In genomic region chr16:27867122-27868110, GRCh38 we compare ENCODE assay signal across 1 cellular context.
TF ChIP-seq lines count a peak whose summit lies in the region.

No MANE protein-coding gene starts in this region.

TF ChIP-seq in HepG2, 621 proteins besides CTCF, POLR2A, EP300 and RAD21 (continued from another document and continues in another):
- no peak for TF ChIP-seq FOXO1 (CRISPR knock-in tag; IDR thresholded peaks at IDR 0.05)
- no peak for TF ChIP-seq ZNF44 (CRISPR knock-in tag; IDR thresholded peaks at IDR 0.05)
- no peak for TF ChIP-seq ZNF101 (CRISPR knock-in tag; IDR thresholded peaks at IDR 0.05; ENCODE audit: borderline replicate concordance, low read depth)
- peak; percentile 59 for TF ChIP-seq ZNF501 (CRISPR knock-in tag; IDR thresholded peaks at IDR 0.05)
- no peak for TF ChIP-seq ZNF263 (CRISPR knock-in tag; IDR thresholded peaks at IDR 0.05)
- no peak for TF ChIP-seq RARG (CRISPR knock-in tag; IDR thresholded peaks at IDR 0.05; ENCODE audit: low read depth)
- no peak for TF ChIP-seq TMF1 (CRISPR knock-in tag; IDR thresholded peaks at IDR 0.05; ENCODE audit: low read depth)
- no peak for TF ChIP-seq MEF2D (CRISPR knock-in tag; IDR thresholded peaks at IDR 0.05)
- TF ChIP-seq ZNF7 (CRISPR knock-in tag; IDR thresholded peaks at IDR 0.05): no peak
- no peak for TF ChIP-seq MED8 (CRISPR knock-in tag; IDR thresholded peaks at IDR 0.05; ENCODE audit: insufficient replicate concordance)
- TF ChIP-seq EED (CRISPR knock-in tag; IDR thresholded peaks at IDR 0.05): no peak
- no peak for TF ChIP-seq ZSCAN29 (CRISPR knock-in tag; conservative IDR thresholded peaks at IDR 0.05)
- TF ChIP-seq NFE2L2 (IDR thresholded peaks at IDR 0.05; ENCODE audit: low read length): no peak
- no peak for TF ChIP-seq ZFP90 (CRISPR knock-in tag; IDR thresholded peaks at IDR 0.05; ENCODE audit: borderline replicate concordance)
- no peak for TF ChIP-seq MAZ (IDR thresholded peaks at IDR 0.05; ENCODE audit: borderline replicate concordance, low read depth, low read length)
- TF ChIP-seq MAZ (CRISPR knock-in tag; IDR thresholded peaks at IDR 0.05; ENCODE audit: low read depth): no peak
- TF ChIP-seq USF2 (IDR thresholded peaks at IDR 0.05; ENCODE audit: low read depth, low read length): no peak
- TF ChIP-seq USF2 (CRISPR knock-in tag; IDR thresholded peaks at IDR 0.05; ENCODE audit: borderline replicate concordance): no peak
- no peak for TF ChIP-seq ZNF275 (CRISPR knock-in tag; IDR thresholded peaks at IDR 0.05; ENCODE audit: borderline replicate concordance)
- peak; percentile 83 for TF ChIP-seq ZFY (CRISPR knock-in tag; IDR thresholded peaks at IDR 0.05)
- TF ChIP-seq ZNF672 (CRISPR knock-in tag; IDR thresholded peaks at IDR 0.05): no peak
- no peak for TF ChIP-seq ZBTB10 (CRISPR knock-in tag; IDR thresholded peaks at IDR 0.05; ENCODE audit: borderline replicate concordance)
- no peak for TF ChIP-seq XBP1 (CRISPR knock-in tag; IDR thresholded peaks at IDR 0.05)
- no peak for TF ChIP-seq ZNF496 (CRISPR knock-in tag; IDR thresholded peaks at IDR 0.05; ENCODE audit: insufficient replicate concordance)
- no peak for TF ChIP-seq SUZ12 (IDR thresholded peaks at IDR 0.05; ENCODE audit: low read depth, low read length)
- no peak for TF ChIP-seq DRAP1 (CRISPR knock-in tag; IDR thresholded peaks at IDR 0.05)
- no peak for TF ChIP-seq BORCS8-MEF2B (CRISPR knock-in tag; IDR thresholded peaks at IDR 0.05)
- no peak for TF ChIP-seq TFAP4 (IDR thresholded peaks at IDR 0.05; ENCODE audit: borderline replicate concordance, low read depth)
- no peak for TF ChIP-seq CAMTA2 (CRISPR knock-in tag; IDR thresholded peaks at IDR 0.05; ENCODE audit: borderline replicate concordance)
- TF ChIP-seq MBNL3 (CRISPR knock-in tag; conservative IDR thresholded peaks at IDR 0.05): no peak
- TF ChIP-seq PBX2 (CRISPR knock-in tag; IDR thresholded peaks at IDR 0.05): no peak
- no peak for TF ChIP-seq IRX3 (CRISPR knock-in tag; IDR thresholded peaks at IDR 0.05; ENCODE audit: borderline replicate concordance, low read depth)
- no peak for TF ChIP-seq YEATS4 (CRISPR knock-in tag; IDR thresholded peaks at IDR 0.05; ENCODE audit: borderline replicate concordance)
- no peak for TF ChIP-seq AKAP8 (CRISPR knock-in tag; IDR thresholded peaks at IDR 0.05)
- TF ChIP-seq TCF12 (IDR thresholded peaks at IDR 0.05): no peak
- no peak for TF ChIP-seq TCF12 (CRISPR knock-in tag; IDR thresholded peaks at IDR 0.05)
- no peak for TF ChIP-seq MBD4 (IDR thresholded peaks at IDR 0.05; ENCODE audit: borderline replicate concordance, low read length)
- no peak for TF ChIP-seq ZBTB42 (CRISPR knock-in tag; IDR thresholded peaks at IDR 0.05)
- TF ChIP-seq GMEB2 (CRISPR knock-in tag; IDR thresholded peaks at IDR 0.05; ENCODE audit: low read depth): no peak
- TF ChIP-seq HOXD1 (CRISPR knock-in tag; IDR thresholded peaks at IDR 0.05): no peak
- TF ChIP-seq ZNF646 (CRISPR knock-in tag; IDR thresholded peaks at IDR 0.05): no peak
- TF ChIP-seq NR1H2 (CRISPR knock-in tag; IDR thresholded peaks at IDR 0.05; ENCODE audit: borderline replicate concordance, low read depth): no peak
- no peak for TF ChIP-seq YEATS2 (CRISPR knock-in tag; IDR thresholded peaks at IDR 0.05; ENCODE audit: borderline replicate concordance)
- no peak for TF ChIP-seq AHR (CRISPR knock-in tag; IDR thresholded peaks at IDR 0.05)
- TF ChIP-seq ZC3H4 (CRISPR knock-in tag; IDR thresholded peaks at IDR 0.05; ENCODE audit: borderline replicate concordance): no peak
- TF ChIP-seq PRDM10 (CRISPR knock-in tag; IDR thresholded peaks at IDR 0.05; ENCODE audit: low read depth): no peak
